ENCODE assay signal across 8 cellular contexts in the genomic region with DNA sequence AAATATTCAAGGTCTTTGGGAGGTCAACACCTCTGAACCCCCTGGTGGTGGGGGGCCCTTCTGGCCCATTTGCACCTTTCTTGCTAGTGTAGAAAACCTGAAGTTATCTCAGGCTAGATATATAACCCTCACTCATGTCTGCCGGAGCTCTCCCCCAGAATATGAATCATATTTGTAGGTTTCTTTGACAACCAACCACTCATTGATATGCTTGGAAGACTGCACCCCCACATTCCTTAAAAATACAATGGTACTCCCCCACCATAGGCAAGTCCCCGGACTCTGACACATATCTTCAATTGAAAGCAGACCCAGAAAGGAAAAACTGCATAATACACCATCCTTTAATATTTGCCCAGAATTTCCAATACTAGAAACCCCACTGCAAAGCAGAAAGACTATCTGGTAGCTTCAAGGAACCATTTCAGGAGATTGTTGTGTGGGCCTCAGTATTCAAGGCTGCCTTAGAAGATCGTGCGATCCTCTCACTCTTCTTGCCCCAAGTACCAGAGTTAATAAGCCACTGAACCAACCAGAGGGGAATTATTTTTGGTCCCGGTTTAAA. TPM values are rescaled to one million over a fixed set of nuclear protein-coding genes. Genes with fewer than 3 reads are reported as not detected.
DNase-seq lines count a peak whose midpoint lies in the region; ATAC-seq and TF ChIP-seq lines count a peak whose summit lies in the region.

No MANE protein-coding gene starts in this region.

- H3K27me3 Mint-ChIP-seq in CD8-positive, alpha-beta memory T cell = peaks cover 0 to 10% of the 10 kb centered on the region in 2 donors

- H3K9me2 ChIP-seq in MM.1S (replicated peaks; ENCODE audit: insufficient read depth, low read length) = no peaks in the 10 kb centered on the region

- peaks cover 19% of the 10 kb centered on the region; the same call in 1 of the 2 replicates for H4K20me1 ChIP-seq in MM.1S (ENCODE audit: insufficient read depth, low read length)

- peak; percentile 7 for ATAC-seq in GM21737 (IDR thresholded peaks at IDR 0.05; ENCODE audit: unreplicated experiment)

- peak overlapping the region; percentile 97 for H3K9ac ChIP-seq in MM.1S (ENCODE audit: low read length)
- peak overlapping the region; percentile 100 for H3K9ac ChIP-seq in mucosa of stomach (ENCODE audit: low read length)

- no peaks in the 10 kb centered on the region for H3K27me3 ChIP-seq in CD8-positive, alpha-beta memory T cell (ENCODE audit: insufficient read depth, low read length, poor library complexity, severe bottlenecking)
- H3K27me3 ChIP-seq in MM.1S (replicated peaks; ENCODE audit: insufficient read depth, low read length) (no peaks in the 10 kb centered on the region), mucosa of stomach (ENCODE audit: control insufficient read depth, insufficient read depth, low read length) (no peaks in the 10 kb centered on the region)

- no peak for DNase-seq in CD8-positive, alpha-beta memory T cell
- no peak for DNase-seq in MM.1S
- peak in 31 of 61 donors; percentile 1 to 84 (median 26) for DNase-seq in caudate nucleus (lab: John Stamatoyannopoulos, UW)
- DNase-seq in cerebellum (ENCODE audit: low spot score) = no peak
- no peak for DNase-seq in NCI-H1092 (lab: John Stamatoyannopoulos, UW)
- no peak for DNase-seq in middle frontal gyrus (ENCODE audit: extremely low spot score, low spot score)

- peaks cover 51% of the 10 kb centered on the region for H3K79me2 ChIP-seq in MM.1S (ENCODE audit: low read length)

- no peak for TF ChIP-seq CTCF in MM.1S (IDR thresholded peaks at IDR 0.05; ENCODE audit: low read length)

- peaks cover 0 to 2% (median 0%) of the 10 kb centered on the region in 5 donors for H3K9me3 Mint-ChIP-seq in CD8-positive, alpha-beta memory T cell

- H3K4me3 ChIP-seq in CD8-positive, alpha-beta memory T cell (ENCODE audit: low read length) = peak overlapping the region; percentile 66
- H3K4me3 ChIP-seq in MM.1S (ENCODE audit: low read length) (peak overlapping the region; percentile 79), mucosa of stomach (ENCODE audit: low read length) (peak overlapping the region; percentile 78)

- H3K36me3 Mint-ChIP-seq in CD8-positive, alpha-beta memory T cell = peaks cover 4 to 46% (median 8%) of the 10 kb centered on the region in 3 donors

- H3K9me3 ChIP-seq in CD8-positive, alpha-beta memory T cell (ENCODE audit: low read length) = no peaks in the 10 kb centered on the region
- H3K9me3 ChIP-seq in MM.1S (replicated peaks; ENCODE audit: insufficient read depth, low read length) (no peaks in the 10 kb centered on the region), mucosa of stomach (ENCODE audit: control insufficient read depth, low read length) (no peaks in the 10 kb centered on the region)

- H3K27ac Mint-ChIP-seq in CD8-positive, alpha-beta memory T cell = peak overlapping the region; percentile 97 to 100 (median 100)

- H3K4me3 Mint-ChIP-seq in CD8-positive, alpha-beta memory T cell = peak overlapping the region; percentile 88 to 99 (median 98)

- CTCF ChIA-PET in CD8-positive, alpha-beta memory T cell (lab: Charles Lee) = interaction anchor here (0.6 to 1.7 kb wide), 3 partner anchors 21 to 157 kb away, joined by 3 read pairs; no protein-coding TSS in a partner anchor

- H3K4me2 ChIP-seq in MM.1S (ENCODE audit: low read depth, low read length) = peak overlapping the region; percentile 96

- peaks cover 48 to 69% (median 66%) of the 10 kb centered on the region in 3 donors for H3K4me1 Mint-ChIP-seq in CD8-positive, alpha-beta memory T cell

- H3K27ac ChIP-seq in CD8-positive, alpha-beta memory T cell (ENCODE audit: low read depth, low read length) = peak overlapping the region; percentile 100
- H3K27ac ChIP-seq in MM.1S (ENCODE audit: low read length) (peak overlapping the region; percentile 91), caudate nucleus (ENCODE audit: low read depth, low read length) (peak overlapping the region; percentile 100)

- peaks cover 64% of the 10 kb centered on the region for H3K4me1 ChIP-seq in CD8-positive, alpha-beta memory T cell (ENCODE audit: insufficient read depth, low read length)
- H3K4me1 ChIP-seq in MM.1S (ENCODE audit: low read length) (peaks cover 8% of the 10 kb centered on the region), mucosa of stomach (ENCODE audit: control insufficient read depth, insufficient read depth, low read length) (peaks cover 10% of the 10 kb centered on the region)

- peaks cover 5% of the 10 kb centered on the region; the same call in 1 of the 2 replicates for H3F3A ChIP-seq in MM.1S (ENCODE audit: insufficient read depth, low read length)

- no peaks in the 10 kb centered on the region for H3K36me3 ChIP-seq in CD8-positive, alpha-beta memory T cell (ENCODE audit: insufficient read depth, low read length)
- H3K36me3 ChIP-seq in MM.1S (replicated peaks; ENCODE audit: insufficient read depth, low read length) (no peaks in the 10 kb centered on the region; the same call in 1 of the 2 replicates), mucosa of stomach (ENCODE audit: control insufficient read depth, insufficient read depth, low read length) (no peaks in the 10 kb centered on the region)

- peak overlapping the region; percentile 56 for H2AFZ ChIP-seq in MM.1S (ENCODE audit: low read length)

- POLR2A ChIA-PET in CD8-positive, alpha-beta memory T cell (lab: Charles Lee) = interaction anchor here (2.1 to 3.2 kb wide), 2 partner anchors 155 to 194 kb away, joined by 8 to 73 read pairs; a partner anchor contains a TSS

RNA-seq across cellular contexts. Expression of a gene that starts 1.0 kb away (rescaled TPM):
- total RNA-seq in CD8-positive, alpha-beta memory T cell = 100 to 1,000 TPM; 105 TPM
- polyA plus RNA-seq in CD8-positive, alpha-beta memory T cell = 79.3 TPM
- total RNA-seq in cerebellum = 63.6 TPM

RNA-seq across cellular contexts. Expression of a gene that starts 3.4 kb away (rescaled TPM):
- 1 to 10 TPM; 2.5 to 3.3 TPM for total RNA-seq in CD8-positive, alpha-beta memory T cell
- polyA plus RNA-seq in CD8-positive, alpha-beta memory T cell = 0.38 TPM
- 7.3 TPM for total RNA-seq in cerebellum

RNA-seq across cellular contexts. Expression of a gene that starts 41.3 kb away (rescaled TPM):
- total RNA-seq in CD8-positive, alpha-beta memory T cell = 10 to 100 TPM; 42.1 to 42.2 TPM
- 29.6 TPM for polyA plus RNA-seq in CD8-positive, alpha-beta memory T cell
- total RNA-seq in cerebellum = 26.9 TPM

Comparison
In these comparisons a context has a peak if more than half of its experiments do, and no peak if none do; other contexts are left out.
1. DNase-seq: peak in caudate nucleus (31 of 61); none in CD8-positive, alpha-beta memory T cell (0 of 5), MM.1S (single experiment), cerebellum (single experiment), NCI-H1092 (single experiment) and middle frontal gyrus (single experiment).
2. Peak in every context shown above with its lines, with median percentiles within 50 percentile points of each other: H3K27ac ChIP-seq and H3K4me3 ChIP-seq.